In the genomic region with DNA sequence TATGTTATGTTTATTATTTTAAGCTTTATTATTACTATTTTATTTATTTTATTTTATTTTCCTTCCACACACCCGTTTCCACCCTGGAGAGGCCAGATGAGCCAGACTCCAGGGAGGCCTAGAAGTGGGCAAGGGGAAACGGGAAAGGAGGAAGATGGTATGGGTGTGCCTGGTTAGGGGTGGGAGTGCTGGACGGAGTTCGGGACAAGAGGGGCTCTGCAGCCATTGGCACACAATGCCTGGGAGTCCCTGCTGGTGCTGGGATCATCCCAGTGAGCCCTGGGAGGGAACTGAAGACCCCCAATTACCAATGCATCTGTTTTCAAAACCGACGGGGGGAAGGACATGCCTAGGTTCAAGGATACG, we compare ENCODE assay signal across 8 cellular contexts. TPM values are rescaled to one million over a fixed set of nuclear protein-coding genes. Genes with fewer than 3 reads are reported as not detected.
A peak's percentile ranks its signal among the peaks of the same experiment; 100 is the strongest.
DNase-seq lines count a peak whose midpoint lies in the region; ATAC-seq and TF ChIP-seq lines count a peak whose summit lies in the region.

No MANE protein-coding gene starts in this region.

- peaks cover 27% of the 10 kb centered on the region for H3K36me3 Mint-ChIP-seq in T-cell

- no peak for TF ChIP-seq CTCF in fibroblast of villous mesenchyme (IDR thresholded peaks at IDR 0.05; ENCODE audit: insufficient read depth, low read depth, low read length)

- H3K4me3 ChIP-seq in fibroblast of villous mesenchyme (ENCODE audit: low read depth, low read length) (peak overlapping the region; percentile 64), skeletal muscle cell (ENCODE audit: low read depth, low read length) (peak overlapping the region; percentile 59)

- H3K9me3 Mint-ChIP-seq in T-cell, result no peaks in the 10 kb centered on the region

- H3K27me3 Mint-ChIP-seq in T-cell, result no peaks in the 10 kb centered on the region

- CTCF ChIA-PET in T-cell (lab: Charles Lee), result interaction anchor here in 1 of 2 donors (1.0 to 1.5 kb wide), 4 partner anchors 62 to 499 kb away, joined by 3 to 5 read pairs (median 4); partner anchors contain the start of gene MX2

- POLR2A ChIA-PET in T-cell (lab: Charles Lee), result interaction anchor here (1.6 to 2.3 kb wide), 2 partner anchors 53 to 63 kb away, joined by 4 to 10 read pairs; partner anchors contain the start of gene MX2 (in 1 of the 2)

- DNase-seq in T-cell (peak in 1 of 34 experiments; percentile 2), fibroblast of villous mesenchyme (ENCODE audit: low read depth) (no peak), skeletal muscle cell (ENCODE audit: low read depth) (no peak), left colon (no peak), HuH-7 (ENCODE audit: low spot score) (no peak)

- ATAC-seq in GM18511 (IDR thresholded peaks at IDR 0.05; ENCODE audit: unreplicated experiment) (peak; percentile 9), T-cell (replicated peaks in 1 of 4) (no peak), left colon (no peak), HG02759 (IDR thresholded peaks at IDR 0.05; ENCODE audit: unreplicated experiment) (no peak), GM19035 (IDR thresholded peaks at IDR 0.05; ENCODE audit: unreplicated experiment) (no peak)

- peak overlapping the region; percentile 97 to 98 for H3K27ac Mint-ChIP-seq in T-cell

- peak overlapping the region; percentile 94 to 96 (median 94) for H3K4me3 Mint-ChIP-seq in T-cell

- intact Hi-C loops in left colon (cut with DNase I, micrococcal nuclease), result no loop called here

- peaks cover 56 to 81% (median 73%) of the 10 kb centered on the region in 3 donors for H3K4me1 Mint-ChIP-seq in T-cell

RNA-seq across cellular contexts. Expression of gene MX1, which starts 0.5 kb away (rescaled TPM):
- total RNA-seq in T-cell (10 to 100 TPM; 55.2 to 82.5 (median 68.7) TPM), fibroblast of villous mesenchyme (15.1 and 16.0 TPM in 2 replicates), left colon (10 to 100 TPM; 36.4 to 91.7 TPM)
